In the genomic region with DNA sequence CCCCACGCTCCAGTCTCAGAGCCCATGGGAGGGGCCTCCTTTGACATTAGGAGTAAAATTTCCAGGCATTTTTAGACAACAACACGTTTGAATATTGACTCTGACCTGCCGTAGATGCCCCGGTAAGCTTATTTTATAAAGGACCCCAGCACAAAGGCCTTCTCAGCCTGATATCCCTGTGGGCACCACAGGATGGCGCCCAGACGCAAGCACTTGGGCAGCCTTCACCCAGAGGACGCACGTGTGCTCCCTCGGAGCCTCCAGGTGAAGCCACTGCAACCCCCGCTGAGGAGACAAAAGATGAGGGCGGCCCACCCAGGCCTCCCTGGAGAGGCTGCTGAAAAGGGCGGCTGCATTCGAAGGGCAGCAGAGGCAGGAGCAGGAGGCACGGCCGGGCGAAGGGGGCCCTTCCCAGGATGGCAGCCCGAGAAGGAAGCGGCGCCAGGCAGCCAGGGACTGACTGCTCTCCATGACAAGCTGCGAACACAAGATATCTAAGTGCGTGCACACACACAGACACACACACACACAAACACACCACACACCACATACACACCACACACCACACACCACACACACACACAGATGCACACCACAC, we compare ENCODE assay signal across 9 cellular contexts. TPM values are rescaled to one million over a fixed set of nuclear protein-coding genes. Genes with fewer than 3 reads are reported as not detected.
DNase-seq lines count a peak whose midpoint lies in the region; ATAC-seq, FAIRE-seq and TF ChIP-seq lines count a peak whose summit lies in the region.
"Had no signal": no experiment of that assay in that cellular context is flagged by ENCODE, and none has a peak within 500 bp of the region (broad histone marks: within the 10 kb centered on the region; RNA-seq: fewer than 3 reads in every experiment).

No MANE protein-coding gene starts in this region.

- H3K36me3 Mint-ChIP-seq in Calu3 (ENCODE audit: insufficient read depth, unreplicated experiment) (no peaks in the 10 kb centered on the region), naive B cell (peaks cover 0 to 4% of the 10 kb centered on the region in 2 donors)

- no peak overlapping the region for H3K4me3 ChIP-seq in Jurkat, Clone E6-1 (ENCODE audit: low read length)
- H3K4me3 ChIP-seq: SK-N-MC had no signal

- H3K9me3 Mint-ChIP-seq in Calu3 (ENCODE audit: low read depth, unreplicated experiment) (no peaks in the 10 kb centered on the region), naive B cell (no peaks in the 10 kb centered on the region)

- TF ChIP-seq CTCF in Calu3 (IDR thresholded peaks at IDR 0.05; ENCODE audit: unreplicated experiment) = peak; percentile 50

- CTCF ChIA-PET in Calu3 (lab: Charles Lee) = interaction anchor here (0.5 to 2.1 kb wide), 10 partner anchors 15 to 234 kb away, joined by 3 to 9 read pairs (median 4); a partner anchor contains a TSS

- H3K4me3 Mint-ChIP-seq in Calu3 (ENCODE audit: low read depth, unreplicated experiment) = no peak overlapping the region
- H3K4me3 Mint-ChIP-seq in naive B cell = no peak overlapping the region

- ATAC-seq in naive B cell (ENCODE audit: low read depth in 2 of 2) (peak; percentile 77 to 79), GM21825 (IDR thresholded peaks at IDR 0.05; ENCODE audit: unreplicated experiment) (no peak), GM19035 (IDR thresholded peaks at IDR 0.05; ENCODE audit: unreplicated experiment) (no peak)

- H3K27ac Mint-ChIP-seq in Calu3 (ENCODE audit: unreplicated experiment) (no peak overlapping the region), naive B cell (peak overlapping the region in 1 of 6 donors; percentile 24)

- intact Hi-C loops in Calu3 (cut with micrococcal nuclease; ENCODE audit: unreplicated experiment) = no loop called here

- H3K4me1 Mint-ChIP-seq in Calu3 (ENCODE audit: low read depth, unreplicated experiment) = no peaks in the 10 kb centered on the region
- H3K4me1 Mint-ChIP-seq in naive B cell = peaks cover 0 to 8% (median 7%) of the 10 kb centered on the region in 3 donors

- H3K27me3 Mint-ChIP-seq in Calu3 (ENCODE audit: unreplicated experiment) (no peaks in the 10 kb centered on the region), naive B cell (peaks cover 0 to 19% (median 10%) of the 10 kb centered on the region in 3 donors)

- in situ Hi-C loops in T47D (cut with HindIII; ENCODE audit: low pct_unique_long_range_greater_than_20kb, low sequenced_read_pairs) = no loop called here

- FAIRE-seq in urothelium cell line (lab: Jason Lieb, UNC) = no peak

- no TSS peak for BruUV-seq in Calu3 (replicated peaks; lab: Mats Ljungman, UMichigan)

- DNase-seq in Calu3 (peak; percentile 69), T-helper 9 cell (peak; percentile 14), T47D (ENCODE audit: low read depth in 1 of 2, low spot score in 1 of 2) (peak; percentile 71 to 76), naive B cell (peak; percentile 34), urothelium cell line (ENCODE audit: low spot score) (peak; percentile 61)
- DNase-seq in Jurkat, Clone E6-1 (ENCODE audit: low read depth, low spot score) = peak; percentile 65

RNA-seq across cellular contexts. Expression of a gene that starts 15.2 kb away (rescaled TPM):
- total RNA-seq in Calu3 (2022) = not detected in 2 replicates
- not detected for polyA plus RNA-seq in Jurkat, Clone E6-1 (2012; ENCODE audit: insufficient read depth, insufficient read length)
- polyA plus RNA-seq in naive B cell (ENCODE audit: low read depth in 6 of 6) = not detected

RNA-seq across cellular contexts. Expression of a gene that starts 25.8 kb away (rescaled TPM):
- total RNA-seq in Calu3 (2022) = not detected in 2 replicates
- polyA plus RNA-seq in Jurkat, Clone E6-1 (2012; ENCODE audit: insufficient read depth, insufficient read length) = not detected
- not detected for polyA plus RNA-seq in naive B cell (ENCODE audit: low read depth in 6 of 6)

RNA-seq across cellular contexts. Expression of a gene that starts 47.6 kb away (rescaled TPM):
- 0.37 and 0.45 TPM in 2 replicates for total RNA-seq in Calu3 (2022)
- polyA plus RNA-seq in Jurkat, Clone E6-1 (2012; ENCODE audit: insufficient read depth, insufficient read length) = not detected
- not detected for polyA plus RNA-seq in naive B cell (ENCODE audit: low read depth in 6 of 6)

Comparison
In these comparisons a context has a peak if more than half of its experiments do, and no peak if none do; other contexts are left out.
1. DNase-seq: peak in every context shown above with its lines; median percentile 74 in T47D; 69 in Calu3; 65 in Jurkat, Clone E6-1; 61 in urothelium cell line; 34 in naive B cell; 14 in T-helper 9 cell.
2. ATAC-seq: peak in naive B cell (2 of 2); none in GM21825 (single experiment) and GM19035 (single experiment).